11 cellular contexts compared by ENCODE assay signal in genomic region chr19:39515551-39516191, GRCh38. TPM values are rescaled to one million over a fixed set of nuclear protein-coding genes. Genes with fewer than 3 reads are reported as not detected.
DNase-seq lines count a peak whose midpoint lies in the region; ATAC-seq and TF ChIP-seq lines count a peak whose summit lies in the region.
"Had no signal": no experiment of that assay in that cellular context is flagged by ENCODE, and none has a peak within 500 bp of the region (broad histone marks: within the 10 kb centered on the region; RNA-seq: fewer than 3 reads in every experiment).

No MANE protein-coding gene starts in this region.

- H3K4me1 ChIP-seq in cardiac muscle cell (ENCODE audit: low read depth) (no peaks in the 10 kb centered on the region), ascending aorta (peaks cover 5 to 10% of the 10 kb centered on the region in 2 donors), mesenchymal stem cell (ENCODE audit: control insufficient read depth, insufficient read depth, low read depth, low read length) (peaks cover 13% of the 10 kb centered on the region), transverse colon (peaks cover 6 to 18% (median 14%) of the 10 kb centered on the region in 4 donors)

- no peaks in the 10 kb centered on the region for H3K79me1 ChIP-seq in mesenchymal stem cell (replicated peaks; ENCODE audit: low read length, poor library complexity, severe bottlenecking)

- peaks cover 19% of the 10 kb centered on the region for H3K27me3 ChIP-seq in cardiac muscle cell
- peaks cover 16% of the 10 kb centered on the region for H3K27me3 ChIP-seq in ascending aorta
- H3K27me3 ChIP-seq in mesenchymal stem cell (ENCODE audit: control insufficient read depth in 1 of 2, insufficient read depth in 1 of 2, low read length in 2 of 2) = peaks cover 61 to 66% of the 10 kb centered on the region in 2 experiments
- H3K27me3 ChIP-seq in transverse colon = peaks cover 81% of the 10 kb centered on the region
- H3K27me3 ChIP-seq in MG63 = peaks cover 36% of the 10 kb centered on the region

- H2BK12ac ChIP-seq in mesenchymal stem cell (ENCODE audit: low read length in 2 of 2) = no peak overlapping the region

- H2AFZ ChIP-seq in mesenchymal stem cell (ENCODE audit: low read depth, low read length) = no peak overlapping the region

- no peak for TF ChIP-seq CTCF in cardiac muscle cell (IDR thresholded peaks at IDR 0.05; ENCODE audit: low read depth, low read length)
- TF ChIP-seq CTCF in ascending aorta (IDR thresholded peaks at IDR 0.05) = no peak
- no peak for TF ChIP-seq CTCF in transverse colon (IDR thresholded peaks at IDR 0.05)

- DNase-seq in cardiac muscle cell (ENCODE audit: low read depth in 1 of 2, low spot score in 1 of 2) (peak in 1 of 2 donors; percentile 42), left ventricle myocardium superior (no peak), ascending aorta (ENCODE audit: low spot score in 2 of 2) (no peak), mesenchymal stem cell (no peak), transverse colon (no peak), NCI-H2171 (lab: John Stamatoyannopoulos, UW) (no peak), MG63 (no peak)
- DNase-seq: DND-41, foreskin melanocyte, Kasumi-1 had no signal

- TF ChIP-seq POLR2A in transverse colon (IDR thresholded peaks at IDR 0.05) = no peak

- no peak overlapping the region for H3K18ac ChIP-seq in mesenchymal stem cell (ENCODE audit: low read depth in 1 of 2, low read length in 2 of 2)

- WGBS in mesenchymal stem cell = 3% methylated on average over 36 of the region's 44 CpGs
- WGBS in transverse colon (ENCODE audit: low coverage in 1 of 2), 2 donors = 5% methylated on average over 32 of the region's 44 CpGs; no CpG with 5 or more reads in 1 of the 2 donors

- H4K8ac ChIP-seq in mesenchymal stem cell (ENCODE audit: low read length) = no peak overlapping the region

- no peak overlapping the region for H2BK120ac ChIP-seq in mesenchymal stem cell (ENCODE audit: low read depth, low read length)

- no peak overlapping the region for H3K14ac ChIP-seq in mesenchymal stem cell (ENCODE audit: low read length in 2 of 2)

- H3K4me3 ChIP-seq in cardiac muscle cell (peak overlapping the region; percentile 58), ascending aorta (peak overlapping the region; percentile 42), mesenchymal stem cell (ENCODE audit: insufficient read depth in 1 of 2, low read depth in 1 of 2, low read length in 2 of 2) (peak overlapping the region in 1 of 2 experiments; percentile 60), transverse colon (peak overlapping the region in 3 of 4 donors; percentile 11 to 44 (median 22)), MG63 (no peak overlapping the region)

- H3K36me3 ChIP-seq in cardiac muscle cell (no peaks in the 10 kb centered on the region), ascending aorta (no peaks in the 10 kb centered on the region), mesenchymal stem cell (ENCODE audit: control insufficient read depth in 1 of 2, insufficient read depth in 2 of 2, low read depth in 1 of 2, low read length in 2 of 2) (no peaks in the 10 kb centered on the region), transverse colon (no peaks in the 10 kb centered on the region), MG63 (no peaks in the 10 kb centered on the region)

- peak overlapping the region in 1 of 2 experiments; percentile 1 for H3K23ac ChIP-seq in mesenchymal stem cell (ENCODE audit: low read length in 2 of 2)

- in situ Hi-C loops in transverse colon (cut with MboI; ENCODE audit: low pct_ligation_motif_present in 1 of 4, low pct_unique_long_range_greater_than_20kb in 1 of 4, low sequenced_read_pairs in 3 of 4) = no loop called here

- H2BK15ac ChIP-seq in mesenchymal stem cell (ENCODE audit: low read depth, poor library complexity, severe bottlenecking) = no peak overlapping the region

- no peak for TF ChIP-seq EP300 in transverse colon (IDR thresholded peaks at IDR 0.05; ENCODE audit: low read depth)

- no peaks in the 10 kb centered on the region for H3K9me3 ChIP-seq in cardiac muscle cell (ENCODE audit: low read depth)
- H3K9me3 ChIP-seq in ascending aorta = no peaks in the 10 kb centered on the region
- H3K9me3 ChIP-seq in mesenchymal stem cell (ENCODE audit: control insufficient read depth, low read length) = no peaks in the 10 kb centered on the region
- H3K9me3 ChIP-seq in transverse colon = no peaks in the 10 kb centered on the region
- H3K9me3 ChIP-seq in MG63 = no peaks in the 10 kb centered on the region

- no peak for ATAC-seq in left ventricle myocardium superior
- ATAC-seq in HG03354 (IDR thresholded peaks at IDR 0.05; ENCODE audit: poor library complexity, severe bottlenecking, unreplicated experiment) = no peak

- intact Hi-C loops in left ventricle myocardium superior (cut with micrococcal nuclease) (no loop called here), ascending aorta (cut with DNase I) (no loop called here), transverse colon (cut with DNase I; ENCODE audit: low total_unique reads) (no loop called here)

- H3K9ac ChIP-seq in mesenchymal stem cell (ENCODE audit: low read length) = peak overlapping the region; percentile 15

- no peak overlapping the region for H3K27ac ChIP-seq in cardiac muscle cell
- no peak overlapping the region for H3K27ac ChIP-seq in ascending aorta
- H3K27ac ChIP-seq in mesenchymal stem cell (ENCODE audit: low read length, poor library complexity, severe bottlenecking) = no peak overlapping the region
- no peak overlapping the region for H3K27ac ChIP-seq in transverse colon

- H4K91ac ChIP-seq in mesenchymal stem cell (ENCODE audit: low read length) = no peak overlapping the region

- H3K4ac ChIP-seq in mesenchymal stem cell (ENCODE audit: low read depth in 1 of 2, low read length in 2 of 2) = no peak overlapping the region

- H3K4me2 ChIP-seq in mesenchymal stem cell (ENCODE audit: low read length, poor library complexity, severe bottlenecking) = peak overlapping the region; percentile 39

- H2BK5ac ChIP-seq in mesenchymal stem cell (ENCODE audit: low read depth, low read length, poor library complexity, severe bottlenecking) = no peak overlapping the region

- H2AK5ac ChIP-seq in mesenchymal stem cell (ENCODE audit: low read length, severe bottlenecking) = no peak overlapping the region

RNA-seq across cellular contexts. Expression of gene SELENOV, which starts 0.7 kb away (rescaled TPM):
- 2.0 and 4.3 TPM in 2 replicates for total RNA-seq in cardiac muscle cell
- polyA plus RNA-seq in cardiac muscle cell = 1.3 and 2.5 TPM in 2 replicates
- not detected for total RNA-seq in left ventricle myocardium superior
- not detected for total RNA-seq in ascending aorta
- polyA plus RNA-seq in mesenchymal stem cell (2013, experiment 1 of 2) = not detected
- polyA plus RNA-seq in mesenchymal stem cell (2013, experiment 2 of 2) = not detected
- not detected for total RNA-seq in transverse colon
- total RNA-seq in MG63 (2014; rRNA removed; shearing (Covaris generic); ENCODE audit: low replicate concordance) = not detected in 2 replicates

RNA-seq across cellular contexts. Expression of gene DLL3, which starts 16.9 kb away (rescaled TPM):
- 8.0 and 11.7 TPM in 2 replicates for total RNA-seq in cardiac muscle cell
- polyA plus RNA-seq in cardiac muscle cell = 12.2 and 13.9 TPM in 2 replicates
- total RNA-seq in left ventricle myocardium superior = not detected
- not detected for total RNA-seq in ascending aorta
- polyA plus RNA-seq in mesenchymal stem cell (2013, experiment 1 of 2) = 0.65 TPM
- 0.78 TPM for polyA plus RNA-seq in mesenchymal stem cell (2013, experiment 2 of 2)
- total RNA-seq in transverse colon = not detected
- 1.7 and 5.6 TPM in 2 replicates for total RNA-seq in MG63 (2014; rRNA removed; shearing (Covaris generic); ENCODE audit: low replicate concordance)

RNA-seq across cellular contexts. Expression of gene EID2B, which starts 17.0 kb away (rescaled TPM):
- total RNA-seq in cardiac muscle cell (9.5 and 17.5 TPM in 2 replicates), left ventricle myocardium superior (2.0 TPM), ascending aorta (not detected), transverse colon (1 to 10 TPM in 3 of 4 donors, under 1 TPM in 1; 1.00 to 1.5 (median 1.3) TPM)
- polyA plus RNA-seq in cardiac muscle cell = 8.4 and 14.1 TPM in 2 replicates
- 2.0 TPM for polyA plus RNA-seq in mesenchymal stem cell (2013, experiment 1 of 2)
- 1.8 TPM for polyA plus RNA-seq in mesenchymal stem cell (2013, experiment 2 of 2)
- total RNA-seq in MG63 (2014; rRNA removed; shearing (Covaris generic); ENCODE audit: low replicate concordance) = 4.0 and 5.5 TPM in 2 replicates

RNA-seq across cellular contexts. Expression of gene EID2, which starts 24.3 kb away (rescaled TPM):
- total RNA-seq in cardiac muscle cell (20.3 and 44.5 TPM in 2 replicates), left ventricle myocardium superior (9.9 TPM), ascending aorta (11.8 TPM), transverse colon (1 to 10 TPM; 7.5 to 10.0 (median 8.1) TPM)
- polyA plus RNA-seq in cardiac muscle cell = 70.2 and 75.0 TPM in 2 replicates
- 17.2 TPM for polyA plus RNA-seq in mesenchymal stem cell (2013, experiment 1 of 2)
- polyA plus RNA-seq in mesenchymal stem cell (2013, experiment 2 of 2) = 18.1 TPM
- total RNA-seq in MG63 (2014; rRNA removed; shearing (Covaris generic); ENCODE audit: low replicate concordance) = 15.3 and 17.5 TPM in 2 replicates

RNA-seq across cellular contexts. Expression of gene TIMM50, which starts 35.0 kb away (rescaled TPM):
- total RNA-seq in cardiac muscle cell (80.4 and 108 TPM in 2 replicates), left ventricle myocardium superior (75.3 TPM), ascending aorta (92.0 TPM), transverse colon (10 to 100 TPM; 21.7 to 54.0 (median 33.5) TPM)
- 93.3 and 101 TPM in 2 replicates for polyA plus RNA-seq in cardiac muscle cell
- 57.0 TPM for polyA plus RNA-seq in mesenchymal stem cell (2013, experiment 1 of 2)
- polyA plus RNA-seq in mesenchymal stem cell (2013, experiment 2 of 2) = 58.8 TPM
- total RNA-seq in MG63 (2014; rRNA removed; shearing (Covaris generic); ENCODE audit: low replicate concordance) = 166 and 218 TPM in 2 replicates
